In genomic region chr5:151719228-151719861, GRCh38 we compare ENCODE assay signal across 8 cellular contexts. TPM values are rescaled to one million over a fixed set of nuclear protein-coding genes. Genes with fewer than 3 reads are reported as not detected.
A peak's percentile ranks its signal among the peaks of the same experiment; 100 is the strongest.
DNase-seq lines count a peak whose midpoint lies in the region; ATAC-seq and TF ChIP-seq lines count a peak whose summit lies in the region.

No MANE protein-coding gene starts in this region.

- no peak overlapping the region for H3K27ac Mint-ChIP-seq in activated CD4-positive, alpha-beta T cell treated with anti-CD3 and anti-CD28 coated beads, Interleukin-2, amount 10 ng/mL, durations not matched to agents 7 days and 5 days
- no peak overlapping the region for H3K27ac Mint-ChIP-seq in stimulated activated naive CD8-positive, alpha-beta T cell treated with anti-CD3 and anti-CD28 coated beads, Interleukin-15, amount 100 ng/mL, for 72 hours

- peak; percentile 68 for TF ChIP-seq CTCF in RWPE2 (IDR thresholded peaks at IDR 0.05; ENCODE audit: poor library complexity, severe bottlenecking)

- H3K27ac ChIP-seq in RWPE2 (ENCODE audit: poor library complexity, severe bottlenecking) = no peak overlapping the region

- H3K4me1 ChIP-seq in RWPE2 (ENCODE audit: insufficient read depth, poor library complexity, severe bottlenecking) = no peaks in the 10 kb centered on the region

- no peaks in the 10 kb centered on the region for H3K9me3 ChIP-seq in RWPE2 (ENCODE audit: severe bottlenecking)

- no peaks in the 10 kb centered on the region for H3K36me3 Mint-ChIP-seq in activated CD4-positive, alpha-beta T cell treated with anti-CD3 and anti-CD28 coated beads, Interleukin-2, amount 10 ng/mL, durations not matched to agents 7 days and 5 days (ENCODE audit: low read depth)

- no peaks in the 10 kb centered on the region for H3K9me3 Mint-ChIP-seq in activated CD4-positive, alpha-beta T cell treated with anti-CD3 and anti-CD28 coated beads, Interleukin-2, amount 10 ng/mL, durations not matched to agents 7 days and 5 days
- H3K9me3 Mint-ChIP-seq in stimulated activated naive CD8-positive, alpha-beta T cell treated with anti-CD3 and anti-CD28 coated beads, Interleukin-15, amount 100 ng/mL, for 72 hours = no peaks in the 10 kb centered on the region

- no peaks in the 10 kb centered on the region for H3K27me3 ChIP-seq in RWPE2 (ENCODE audit: insufficient read depth, poor library complexity, severe bottlenecking)

- H3K4me3 ChIP-seq in RWPE2 (ENCODE audit: severe bottlenecking) = no peak overlapping the region

- ATAC-seq in RWPE2 (ENCODE audit: low read depth) (0 out of 3 replicates have a peak, but pooled peaks have one; percentile 37), HG03520 (IDR thresholded peaks at IDR 0.05; ENCODE audit: unreplicated experiment) (no peak), GM21825 (IDR thresholded peaks at IDR 0.05; ENCODE audit: unreplicated experiment) (no peak)
- ATAC-seq in stimulated activated naive CD8-positive, alpha-beta T cell treated with anti-CD3 and anti-CD28 coated beads, Interleukin-15, amount 100 ng/mL, for 72 hours = peak; percentile 51

- peak; percentile 36 for DNase-seq in activated CD4-positive, alpha-beta T cell treated with anti-CD3 and anti-CD28 coated beads, Interleukin-2, amount 10 ng/mL, durations not matched to agents 7 days and 5 days
- no peak for DNase-seq in activated CD4-positive, alpha-beta T cell treated with anti-CD3 and anti-CD28 coated beads for 4 hours
- DNase-seq in RWPE2 (ENCODE audit: low spot score) (no peak), foreskin melanocyte (peak; percentile 38), NCI-H1092 treated with DMSO at 0.1 percent for 48 hours (lab: John Stamatoyannopoulos, UW) (no peak)
- peak; percentile 14 to 22 for DNase-seq in stimulated activated naive CD8-positive, alpha-beta T cell treated with anti-CD3 and anti-CD28 coated beads, Interleukin-15, amount 100 ng/mL, for 72 hours

- H3K36me3 ChIP-seq in RWPE2 (ENCODE audit: low read depth) = no peaks in the 10 kb centered on the region

- no peak overlapping the region for H3K4me3 Mint-ChIP-seq in activated CD4-positive, alpha-beta T cell treated with anti-CD3 and anti-CD28 coated beads, Interleukin-2, amount 10 ng/mL, durations not matched to agents 7 days and 5 days
- no peak overlapping the region for H3K4me3 Mint-ChIP-seq in stimulated activated naive CD8-positive, alpha-beta T cell treated with anti-CD3 and anti-CD28 coated beads, Interleukin-15, amount 100 ng/mL, for 72 hours

- CTCF ChIA-PET in activated CD4-positive, alpha-beta T cell treated with anti-CD3 and anti-CD28 coated beads, Interleukin-2, amount 10 ng/mL, durations not matched to agents 7 days and 5 days (lab: Charles Lee) = interaction anchor here (0.9 to 1.9 kb wide), 4 partner anchors 20 to 52 kb away, joined by 3 to 7 read pairs (median 3); no protein-coding TSS in a partner anchor

- no peaks in the 10 kb centered on the region for H3K27me3 Mint-ChIP-seq in activated CD4-positive, alpha-beta T cell treated with anti-CD3 and anti-CD28 coated beads, Interleukin-2, amount 10 ng/mL, durations not matched to agents 7 days and 5 days
- no peaks in the 10 kb centered on the region for H3K27me3 Mint-ChIP-seq in stimulated activated naive CD8-positive, alpha-beta T cell treated with anti-CD3 and anti-CD28 coated beads, Interleukin-15, amount 100 ng/mL, for 72 hours

- POLR2A ChIA-PET in activated CD4-positive, alpha-beta T cell treated with anti-CD3 and anti-CD28 coated beads, Interleukin-2, amount 10 ng/mL, durations not matched to agents 7 days and 5 days (lab: Charles Lee) = no interaction called here

- H3K4me1 Mint-ChIP-seq in activated CD4-positive, alpha-beta T cell treated with anti-CD3 and anti-CD28 coated beads, Interleukin-2, amount 10 ng/mL, durations not matched to agents 7 days and 5 days = no peaks in the 10 kb centered on the region
- peaks cover 13% of the 10 kb centered on the region for H3K4me1 Mint-ChIP-seq in stimulated activated naive CD8-positive, alpha-beta T cell treated with anti-CD3 and anti-CD28 coated beads, Interleukin-15, amount 100 ng/mL, for 72 hours

RNA-seq across cellular contexts. Expression of gene SPARC, which starts 32.6 kb away (rescaled TPM):
- 1 to 10 TPM in 1 of 2 experiments, under 1 TPM in 1; 0.27 to 1.1 TPM for total RNA-seq in activated CD4-positive, alpha-beta T cell treated with anti-CD3 and anti-CD28 coated beads, Interleukin-2, amount 10 ng/mL, durations not matched to agents 7 days and 5 days

RNA-seq across cellular contexts. Expression of gene ATOX1, which starts 39.1 kb away (rescaled TPM):
- total RNA-seq in activated CD4-positive, alpha-beta T cell treated with anti-CD3 and anti-CD28 coated beads, Interleukin-2, amount 10 ng/mL, durations not matched to agents 7 days and 5 days = 10 to 100 TPM; 46.9 to 48.1 TPM

RNA-seq across cellular contexts. Expression of gene G3BP1, which starts 52.4 kb away (rescaled TPM):
- 100 to 1,000 TPM; 212 to 221 TPM for total RNA-seq in activated CD4-positive, alpha-beta T cell treated with anti-CD3 and anti-CD28 coated beads, Interleukin-2, amount 10 ng/mL, durations not matched to agents 7 days and 5 days

Comparison
In these comparisons a context has a peak if more than half of its experiments do, and no peak if none do; other contexts are left out.
1. DNase-seq: peak in activated CD4-positive, alpha-beta T cell treated with anti-CD3 and anti-CD28 coated beads, Interleukin-2, amount 10 ng/mL, durations not matched to agents 7 days and 5 days (single experiment), foreskin melanocyte (single experiment) and stimulated activated naive CD8-positive, alpha-beta T cell treated with anti-CD3 and anti-CD28 coated beads, Interleukin-15, amount 100 ng/mL, for 72 hours (2 of 2); none in activated CD4-positive, alpha-beta T cell treated with anti-CD3 and anti-CD28 coated beads for 4 hours (0 of 2), RWPE2 (single experiment) and NCI-H1092 treated with DMSO at 0.1 percent for 48 hours (single experiment).
2. ATAC-seq: peak in RWPE2 (single experiment) and stimulated activated naive CD8-positive, alpha-beta T cell treated with anti-CD3 and anti-CD28 coated beads, Interleukin-15, amount 100 ng/mL, for 72 hours (single experiment); none in HG03520 (single experiment) and GM21825 (single experiment).